31 cellular contexts compared by ENCODE assay signal in the genomic region with DNA sequence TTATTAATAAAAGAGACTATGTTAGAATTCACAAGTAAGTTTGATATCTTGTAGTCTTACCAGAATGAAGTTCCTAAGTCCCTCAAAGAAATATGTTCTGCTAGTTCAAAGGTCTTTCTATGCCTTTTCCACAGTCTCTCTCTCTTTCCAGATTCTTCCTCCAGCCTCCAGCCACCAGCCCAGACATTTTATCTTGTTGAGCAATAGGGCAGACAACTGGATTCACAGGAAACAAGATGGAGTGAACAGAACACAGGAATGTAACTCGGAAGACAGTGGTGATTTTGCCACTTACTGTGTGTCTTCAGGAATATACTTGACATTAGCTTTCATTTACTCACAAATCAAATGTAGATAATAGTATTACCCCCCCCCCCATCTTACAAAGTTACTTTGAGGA.
"Had no signal": no experiment of that assay in that cellular context is flagged by ENCODE, and none has a peak within 500 bp of the region (broad histone marks: within the 10 kb centered on the region; RNA-seq: fewer than 3 reads in every experiment).

No MANE protein-coding gene starts in this region.

- H3K27ac Mint-ChIP-seq: immature natural killer cell; naive thymus-derived CD4-positive, alpha-beta T cell; nephron; neural progenitor cell; stimulated activated effector memory CD8-positive, alpha-beta T cell treated with anti-CD3 and anti-CD28 coated beads, Interleukin-12 subunit alpha, Interleukin-12 subunit beta, amount 100 ng/mL, for 72 hours had no signal

- H3K36me3 Mint-ChIP-seq: immature natural killer cell; naive thymus-derived CD4-positive, alpha-beta T cell; neural progenitor cell; stimulated activated effector memory CD8-positive, alpha-beta T cell treated with anti-CD3 and anti-CD28 coated beads, Interleukin-12 subunit alpha, Interleukin-12 subunit beta, amount 100 ng/mL, for 72 hours had no signal

- FAIRE-seq: colon, kidney, small intestine had no signal

- H3K4me3 ChIP-seq: dorsolateral prefrontal cortex, esophagus muscularis mucosa, heart right ventricle, neural progenitor cell, ovary, psoas muscle, thoracic aorta, tibial nerve, vagina had no signal

- ATAC-seq: heart right ventricle; naive thymus-derived CD4-positive, alpha-beta T cell; psoas muscle; right cardiac atrium; stimulated activated effector memory CD8-positive, alpha-beta T cell treated with anti-CD3 and anti-CD28 coated beads, Interleukin-12 subunit alpha, Interleukin-12 subunit beta, amount 100 ng/mL, for 72 hours had no signal

- DNase-seq: caudate nucleus; cerebellar nuclear complex; dorsolateral prefrontal cortex; effector CD4-positive, alpha-beta T cell; foreskin melanocyte; glutamatergic neuron; heart right ventricle; hypothalamus; immature natural killer cell; kidney; mesendoderm; midbrain; naive thymus-derived CD4-positive, alpha-beta T cell; ovary; posterior cingulate gyrus; psoas muscle; right cardiac atrium; stimulated activated CD4-positive, alpha-beta T cell treated with anti-CD3 and anti-CD28 coated beads, Interleukin-12 subunit alpha, Interleukin-12 subunit beta, amount 100 ng/mL, for 4 hours; stimulated activated CD4-positive, alpha-beta T cell treated with anti-CD3 and anti-CD28 coated beads, Interleukin-1b, Interleukin-23, amount 100 ng/mL, for 48 hours; stimulated activated CD4-positive, alpha-beta T cell treated with anti-CD3 and anti-CD28 coated beads, Interleukin-4, amount 100 ng/mL, for 24 hours; stimulated activated naive CD4-positive, alpha-beta T cell treated with Interleukin-2 at 50 U/mL for 16 hours had no signal

- H3K27ac ChIP-seq: dorsolateral prefrontal cortex, epithelial cell of prostate, esophagus muscularis mucosa, heart right ventricle, neural progenitor cell, ovary, psoas muscle, thoracic aorta, tibial nerve, vagina had no signal

- H3K9ac ChIP-seq: neural progenitor cell had no signal

- H3K4me2 ChIP-seq: neural progenitor cell had no signal

- H3K4me1 ChIP-seq: esophagus muscularis mucosa, heart right ventricle, neural progenitor cell, psoas muscle, tibial nerve, vagina had no signal

- H2AFZ ChIP-seq: neural progenitor cell had no signal

- H3K9me3 ChIP-seq: esophagus muscularis mucosa, heart right ventricle, ovary, psoas muscle, thoracic aorta, tibial nerve, vagina had no signal

- H3K4me3 Mint-ChIP-seq: immature natural killer cell; naive thymus-derived CD4-positive, alpha-beta T cell; nephron; neural progenitor cell; stimulated activated effector memory CD8-positive, alpha-beta T cell treated with anti-CD3 and anti-CD28 coated beads, Interleukin-12 subunit alpha, Interleukin-12 subunit beta, amount 100 ng/mL, for 72 hours had no signal

- H3K27me3 ChIP-seq: dorsolateral prefrontal cortex, esophagus muscularis mucosa, heart right ventricle, neural progenitor cell, tibial nerve, vagina had no signal

- H3K4me1 Mint-ChIP-seq: immature natural killer cell; nephron; neural progenitor cell; stimulated activated effector memory CD8-positive, alpha-beta T cell treated with anti-CD3 and anti-CD28 coated beads, Interleukin-12 subunit alpha, Interleukin-12 subunit beta, amount 100 ng/mL, for 72 hours had no signal

- H3K36me3 ChIP-seq: esophagus muscularis mucosa, heart right ventricle, neural progenitor cell, ovary, thoracic aorta, tibial nerve, vagina had no signal

- H3K9me3 Mint-ChIP-seq: immature natural killer cell; naive thymus-derived CD4-positive, alpha-beta T cell; nephron; neural progenitor cell; stimulated activated effector memory CD8-positive, alpha-beta T cell treated with anti-CD3 and anti-CD28 coated beads, Interleukin-12 subunit alpha, Interleukin-12 subunit beta, amount 100 ng/mL, for 72 hours had no signal
